Comparison of ENCODE assay signal across 1 cellular context in genomic region chr2:191376981-191377629, GRCh38.
TF ChIP-seq lines count a peak whose summit lies in the region.

No MANE protein-coding gene starts in this region.

TF ChIP-seq in IMR-90, 13 proteins besides CTCF, POLR2A, EP300 and RAD21 (continued from another document):
- TF ChIP-seq, protein P1, sequence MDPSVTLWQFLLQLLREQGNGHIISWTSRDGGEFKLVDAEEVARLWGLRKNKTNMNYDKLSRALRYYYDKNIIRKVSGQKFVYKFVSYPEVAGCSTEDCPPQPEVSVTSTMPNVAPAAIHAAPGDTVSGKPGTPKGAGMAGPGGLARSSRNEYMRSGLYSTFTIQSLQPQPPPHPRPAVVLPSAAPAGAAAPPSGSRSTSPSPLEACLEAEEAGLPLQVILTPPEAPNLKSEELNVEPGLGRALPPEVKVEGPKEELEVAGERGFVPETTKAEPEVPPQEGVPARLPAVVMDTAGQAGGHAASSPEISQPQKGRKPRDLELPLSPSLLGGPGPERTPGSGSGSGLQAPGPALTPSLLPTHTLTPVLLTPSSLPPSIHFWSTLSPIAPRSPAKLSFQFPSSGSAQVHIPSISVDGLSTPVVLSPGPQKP (IDR thresholded peaks at IDR 0.05; ENCODE audit: borderline replicate concordance, low read depth, low read length): no peak
- TF ChIP-seq CEBPB (IDR thresholded peaks at IDR 0.05; ENCODE audit: low read depth, low read length) (no peak), FOS (IDR thresholded peaks at IDR 0.05; ENCODE audit: low read depth, low read length) (peak; percentile 90), BHLHE40 (IDR thresholded peaks at IDR 0.05; ENCODE audit: low read depth, low read length) (peak; percentile 75), SMC3 (IDR thresholded peaks at IDR 0.05; ENCODE audit: low read depth, low read length) (no peak), MXI1 (IDR thresholded peaks at IDR 0.05; ENCODE audit: borderline replicate concordance, low read depth, low read length) (peak; percentile 77; the same call in 1 of the 2 replicates), MAZ (IDR thresholded peaks at IDR 0.05; ENCODE audit: borderline replicate concordance, low read depth, low read length) (peak; percentile 43; the same call in 1 of the 2 replicates), RFX5 (IDR thresholded peaks at IDR 0.05; ENCODE audit: low read depth, low read length) (no peak)
